Comparison of ENCODE assay signal across 9 cellular contexts in the genomic region with DNA sequence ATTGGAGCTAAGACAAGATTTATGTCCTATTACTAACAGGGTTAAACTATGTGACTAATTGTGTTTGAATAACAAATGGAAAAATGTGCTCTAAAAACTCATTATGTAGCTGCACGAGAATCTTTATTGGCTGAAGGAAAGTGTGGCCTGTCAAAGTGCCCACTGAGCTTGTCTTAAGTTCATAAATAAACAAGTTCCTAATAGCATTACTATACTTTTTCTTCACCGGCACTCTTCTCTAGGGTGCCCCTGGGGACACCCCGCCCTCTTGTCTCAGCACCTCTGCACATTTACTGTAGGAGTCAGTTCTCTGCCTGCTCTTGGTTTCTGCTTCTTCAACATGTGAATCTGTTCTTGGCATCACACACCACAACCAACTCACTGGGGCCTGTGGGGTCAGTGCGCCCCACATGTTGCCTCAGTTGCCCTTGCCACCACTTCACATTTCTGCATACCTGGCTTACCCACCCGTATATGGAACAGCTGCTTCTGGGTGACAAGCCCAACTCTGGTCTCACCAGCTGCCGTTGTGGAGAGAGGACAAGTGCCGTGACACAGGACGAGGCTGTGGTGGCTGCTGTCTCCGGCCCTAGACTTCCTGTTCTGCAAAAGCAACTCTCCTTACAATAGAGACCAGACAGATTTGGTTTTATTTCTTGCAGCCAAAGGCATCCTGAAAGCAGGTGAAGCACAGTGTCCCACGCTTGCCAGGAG.
A peak's percentile ranks its signal among the peaks of the same experiment; 100 is the strongest.
DNase-seq lines count a peak whose midpoint lies in the region; ATAC-seq and TF ChIP-seq lines count a peak whose summit lies in the region.
"Had no signal": no experiment of that assay in that cellular context is flagged by ENCODE, and none has a peak within 500 bp of the region (broad histone marks: within the 10 kb centered on the region; RNA-seq: fewer than 3 reads in every experiment).

No MANE protein-coding gene starts in this region.

- peaks cover 2% of the 10 kb centered on the region for H3K36me3 Mint-ChIP-seq in T-helper 2 cell treated with Interferon-gamma antibody and Interleukin-4, amounts not matched to agents 5 μg/mL and 100 μg/mL, for 36 hours (ENCODE audit: low read depth)

- intact Hi-C loops in left ventricle myocardium inferior (cut with micrococcal nuclease) (no loop called here), cardiac septum (cut with DNase I) (no loop called here)

- H3K27me3 ChIP-seq in left ventricle myocardium inferior (ENCODE audit: low read depth) (no peaks in the 10 kb centered on the region), thymus (ENCODE audit: control insufficient read depth, insufficient read depth) (no peaks in the 10 kb centered on the region)

- H3K9me3 ChIP-seq in left ventricle myocardium inferior (replicated peaks) (no peaks in the 10 kb centered on the region), thymus (ENCODE audit: control insufficient read depth) (no peaks in the 10 kb centered on the region)

- 30% methylated on average over 10 of the region's 10 CpGs for WGBS in thymus

- peaks cover 2% of the 10 kb centered on the region for H3K27me3 Mint-ChIP-seq in T-helper 2 cell treated with Interferon-gamma antibody and Interleukin-4, amounts not matched to agents 5 μg/mL and 100 μg/mL, for 36 hours (ENCODE audit: low read depth)

- H3K36me3 ChIP-seq in left ventricle myocardium inferior: no peaks in the 10 kb centered on the region
- H3K36me3 ChIP-seq in thymus (ENCODE audit: control insufficient read depth, insufficient read depth): no peaks in the 10 kb centered on the region

- peak; percentile 45 for ATAC-seq in HG03045 (IDR thresholded peaks at IDR 0.05; ENCODE audit: unreplicated experiment)

- peaks cover 56% of the 10 kb centered on the region for H3K4me1 Mint-ChIP-seq in T-helper 2 cell treated with Interferon-gamma antibody and Interleukin-4, amounts not matched to agents 5 μg/mL and 100 μg/mL, for 36 hours (ENCODE audit: low read depth)

- H3K4me3 ChIP-seq in left ventricle myocardium inferior: no peak overlapping the region
- no peak overlapping the region for H3K4me3 ChIP-seq in thymus (ENCODE audit: low read length)

- H3K27ac ChIP-seq in left ventricle myocardium inferior (replicated peaks) (peak overlapping the region; percentile 49), thymus (ENCODE audit: low read depth) (peak overlapping the region; percentile 66)

- H3K27ac Mint-ChIP-seq in T-helper 2 cell treated with Interferon-gamma antibody and Interleukin-4, amounts not matched to agents 5 μg/mL and 100 μg/mL, for 36 hours: peak overlapping the region; percentile 75
- H3K27ac Mint-ChIP-seq: nephron had no signal

- H3K4me1 ChIP-seq in left ventricle myocardium inferior (peaks cover 100% of the 10 kb centered on the region), thymus (ENCODE audit: control insufficient read depth, insufficient read depth, low read length) (peaks cover 33% of the 10 kb centered on the region)

- H3K4me3 Mint-ChIP-seq in T-helper 2 cell treated with Interferon-gamma antibody and Interleukin-4, amounts not matched to agents 5 μg/mL and 100 μg/mL, for 36 hours: peak overlapping the region; percentile 86
- H3K4me3 Mint-ChIP-seq: nephron had no signal

- DNase-seq in left ventricle myocardium inferior (no peak), cardiac septum (ENCODE audit: low spot score) (no peak), SHP77 (lab: John Stamatoyannopoulos, UW) (no peak), AG20443 (ENCODE audit: low spot score) (no peak)
- DNase-seq in T-helper 2 cell treated with Interferon-gamma antibody and Interleukin-4, amounts not matched to agents 5 μg/mL and 100 μg/mL, for 36 hours (ENCODE audit: low spot score): no peak
- DNase-seq in NK-92 treated with Interleukin-12 subunit alpha and Interleukin-12 subunit beta, amount 100 ng/mL, for 24 hours (lab: John Stamatoyannopoulos, UW): no peak

- TF ChIP-seq CTCF in left ventricle myocardium inferior (IDR thresholded peaks at IDR 0.05; ENCODE audit: borderline replicate concordance): no peak

- no peaks in the 10 kb centered on the region for H3K9me3 Mint-ChIP-seq in T-helper 2 cell treated with Interferon-gamma antibody and Interleukin-4, amounts not matched to agents 5 μg/mL and 100 μg/mL, for 36 hours
- H3K9me3 Mint-ChIP-seq: nephron had no signal
